ENCODE assay signal across 6 cellular contexts in genomic region chr3:198018416-198018815, GRCh38.
"Had no signal": no experiment of that assay in that cellular context is flagged by ENCODE, and none has a peak within 500 bp of the region (broad histone marks: within the 10 kb centered on the region; RNA-seq: fewer than 3 reads in every experiment).

No MANE protein-coding gene starts in this region.

- H3K27ac ChIP-seq: HL-60, KMS-11 had no signal

- FAIRE-seq: HepG2, HTR-8/SVneo had no signal

- ATAC-seq: HepG2 had no signal

- H3K4me2 ChIP-seq: KMS-11 had no signal

- DNase-seq: IMR-90, KG1 had no signal

- H3K9ac ChIP-seq: KMS-11 had no signal
